ENCODE assay signal across 18 cellular contexts in the genomic region with DNA sequence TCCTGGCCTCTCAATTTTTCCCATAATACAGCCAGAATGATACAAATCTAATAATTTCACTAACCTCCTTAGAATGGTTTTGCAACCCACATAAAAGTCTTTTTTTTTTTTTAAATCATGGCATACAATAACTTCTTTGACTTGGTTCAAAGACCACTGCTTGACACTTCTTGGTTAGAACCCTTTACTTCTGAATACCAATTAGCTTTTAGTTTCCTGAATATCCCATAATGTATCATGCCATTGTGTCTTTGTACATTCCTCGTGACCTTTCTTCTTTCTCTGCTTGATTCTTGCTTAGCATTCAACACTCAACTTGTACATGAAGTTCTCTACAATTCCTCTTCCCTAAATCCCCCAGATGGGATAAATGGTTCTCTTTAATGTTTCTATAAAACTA. TPM values are rescaled to one million over a fixed set of nuclear protein-coding genes. Genes with fewer than 3 reads are reported as not detected.
DNase-seq lines count a peak whose midpoint lies in the region; ATAC-seq, FAIRE-seq and TF ChIP-seq lines count a peak whose summit lies in the region.
"Had no signal": no experiment of that assay in that cellular context is flagged by ENCODE, and none has a peak within 500 bp of the region (broad histone marks: within the 10 kb centered on the region; RNA-seq: fewer than 3 reads in every experiment).

No MANE protein-coding gene starts in this region.

- DNase-seq in A549 (ENCODE audit: low read depth in 1 of 2, low spot score in 1 of 2) (no peak), MV-4-11 (lab: John Stamatoyannopoulos, UW) (no peak)
- DNase-seq in CD4-positive, alpha-beta T cell: no peak
- no peak for DNase-seq in central memory CD8-positive, alpha-beta T cell (ENCODE audit: low spot score in 2 of 2)
- DNase-seq in stimulated activated effector memory CD8-positive, alpha-beta T cell treated with anti-CD3 and anti-CD28 coated beads, Interleukin-12 subunit alpha, Interleukin-12 subunit beta, amount 100 ng/mL, for 72 hours (ENCODE audit: low spot score in 2 of 2): no peak
- DNase-seq: AML-193; CD4-positive, CD25-positive, alpha-beta regulatory T cell; COR-L47; DMS153; DMS79 treated with DMSO at 0.1 percent for 48 hours; EL; H7 had no signal

- peaks cover 64% of the 10 kb centered on the region for H3K4me1 Mint-ChIP-seq in CD4-positive, alpha-beta T cell (ENCODE audit: low read depth)
- H3K4me1 Mint-ChIP-seq in central memory CD8-positive, alpha-beta T cell: peaks cover 46% of the 10 kb centered on the region
- H3K4me1 Mint-ChIP-seq in stimulated activated effector memory CD8-positive, alpha-beta T cell treated with anti-CD3 and anti-CD28 coated beads, Interleukin-12 subunit alpha, Interleukin-12 subunit beta, amount 100 ng/mL, for 72 hours: peaks cover 34% of the 10 kb centered on the region
- H3K4me1 Mint-ChIP-seq: GM23338 had no signal

- no peak overlapping the region for H3K4me2 ChIP-seq in A549
- H3K4me2 ChIP-seq: BLaER1, GM23338 had no signal

- no peak overlapping the region for H3K4me3 ChIP-seq in A549
- H3K4me3 ChIP-seq: BLaER1, GM23338 had no signal

- H3K27me3 ChIP-seq in CD4-positive, alpha-beta T cell (ENCODE audit: control insufficient read depth, insufficient read depth, low read length): no peaks in the 10 kb centered on the region
- H3K27me3 ChIP-seq: BLaER1 had no signal

- H3K27ac ChIP-seq in A549: no peak overlapping the region
- H3K27ac ChIP-seq in CD4-positive, alpha-beta T cell (ENCODE audit: low read depth, low read length): no peak overlapping the region
- H3K27ac ChIP-seq: BLaER1 had no signal

- no peak for TF ChIP-seq CTCF in A549 (IDR thresholded peaks at IDR 0.05)
- no peak for TF ChIP-seq CTCF in CD4-positive, alpha-beta T cell (IDR thresholded peaks at IDR 0.05)

- H3K27ac Mint-ChIP-seq in CD4-positive, alpha-beta T cell: peak overlapping the region; percentile 62
- H3K27ac Mint-ChIP-seq in central memory CD8-positive, alpha-beta T cell (ENCODE audit: low read depth): peak overlapping the region; percentile 14
- H3K27ac Mint-ChIP-seq in stimulated activated effector memory CD8-positive, alpha-beta T cell treated with anti-CD3 and anti-CD28 coated beads, Interleukin-12 subunit alpha, Interleukin-12 subunit beta, amount 100 ng/mL, for 72 hours: peak overlapping the region; percentile 56
- H3K27ac Mint-ChIP-seq: GM23338 had no signal

- no peaks in the 10 kb centered on the region for H3K4me1 ChIP-seq in A549
- H3K4me1 ChIP-seq: BLaER1 had no signal

- peak; percentile 7 for FAIRE-seq in A549 (lab: Jason Lieb, UNC)
- FAIRE-seq: D721Med, GM12892 had no signal

- peaks cover 87% of the 10 kb centered on the region for H3K36me3 Mint-ChIP-seq in CD4-positive, alpha-beta T cell (ENCODE audit: low read depth)
- peaks cover 36% of the 10 kb centered on the region for H3K36me3 Mint-ChIP-seq in central memory CD8-positive, alpha-beta T cell (ENCODE audit: insufficient read depth)
- peaks cover 76% of the 10 kb centered on the region for H3K36me3 Mint-ChIP-seq in stimulated activated effector memory CD8-positive, alpha-beta T cell treated with anti-CD3 and anti-CD28 coated beads, Interleukin-12 subunit alpha, Interleukin-12 subunit beta, amount 100 ng/mL, for 72 hours

- ATAC-seq in A549 (no peak), HG02938 (IDR thresholded peaks at IDR 0.05; ENCODE audit: unreplicated experiment) (no peak)
- no peak for ATAC-seq in CD4-positive, alpha-beta T cell (ENCODE audit: poor library complexity)
- ATAC-seq in central memory CD8-positive, alpha-beta T cell (replicated peaks; ENCODE audit: extremely low read depth, poor library complexity, severe bottlenecking): no peak
- ATAC-seq in stimulated activated effector memory CD8-positive, alpha-beta T cell treated with anti-CD3 and anti-CD28 coated beads, Interleukin-12 subunit alpha, Interleukin-12 subunit beta, amount 100 ng/mL, for 72 hours: no peak
- ATAC-seq: GM23338 had no signal

- peaks cover 2% of the 10 kb centered on the region for H3K9me3 Mint-ChIP-seq in CD4-positive, alpha-beta T cell
- H3K9me3 Mint-ChIP-seq in central memory CD8-positive, alpha-beta T cell: no peaks in the 10 kb centered on the region
- peaks cover 5% of the 10 kb centered on the region for H3K9me3 Mint-ChIP-seq in stimulated activated effector memory CD8-positive, alpha-beta T cell treated with anti-CD3 and anti-CD28 coated beads, Interleukin-12 subunit alpha, Interleukin-12 subunit beta, amount 100 ng/mL, for 72 hours

- POLR2A ChIA-PET in A549 (lab: Yijun Ruan, JAX): no interaction called here
- POLR2A ChIA-PET in CD4-positive, alpha-beta T cell (lab: Charles Lee): interaction anchor here (1.0 kb wide), 1 partner anchor 20 kb away, joined by 3 read pairs; a partner anchor contains a TSS

- no peak for TF ChIP-seq EP300 in A549 (IDR thresholded peaks at IDR 0.05)

- no peak overlapping the region for H3K4me3 Mint-ChIP-seq in CD4-positive, alpha-beta T cell
- H3K4me3 Mint-ChIP-seq in central memory CD8-positive, alpha-beta T cell: no peak overlapping the region
- no peak overlapping the region for H3K4me3 Mint-ChIP-seq in stimulated activated effector memory CD8-positive, alpha-beta T cell treated with anti-CD3 and anti-CD28 coated beads, Interleukin-12 subunit alpha, Interleukin-12 subunit beta, amount 100 ng/mL, for 72 hours
- H3K4me3 Mint-ChIP-seq: GM23338 had no signal

- WGBS in A549 (ENCODE audit: missing lambda C conversion rate): 95% methylated on average over 1 of the region's 1 CpG

- no peaks in the 10 kb centered on the region for H3K27me3 Mint-ChIP-seq in CD4-positive, alpha-beta T cell
- H3K27me3 Mint-ChIP-seq in central memory CD8-positive, alpha-beta T cell: no peaks in the 10 kb centered on the region
- H3K27me3 Mint-ChIP-seq: CD4-positive, CD25-positive, alpha-beta regulatory T cell; IgD-negative memory B cell had no signal

- H3K9me3 ChIP-seq in A549: no peaks in the 10 kb centered on the region
- no peaks in the 10 kb centered on the region for H3K9me3 ChIP-seq in CD4-positive, alpha-beta T cell (ENCODE audit: control insufficient read depth, low read length)

- intact Hi-C loops in CD4-positive, alpha-beta T cell (cut with DNase I, micrococcal nuclease): no loop called here

- CTCF ChIA-PET in A549 (lab: Yijun Ruan, JAX): interaction anchor here (1.0 kb wide), 1 partner anchor 29 kb away, joined by 3 read pairs; no protein-coding TSS in a partner anchor
- CTCF ChIA-PET in CD4-positive, alpha-beta T cell (lab: Charles Lee): no interaction called here

- no peak for TF ChIP-seq RAD21 in A549 (conservative IDR thresholded peaks at IDR 0.05 in 1 of 2, IDR thresholded peaks at IDR 0.05 in 1 of 2)

- no peak for TF ChIP-seq POLR2A in A549 (IDR thresholded peaks at IDR 0.05; ENCODE audit: low read length)

TF ChIP-seq in A549, 52 proteins besides CTCF, POLR2A, EP300 and RAD21 (continues in another document):
- TF ChIP-seq KDM1A (IDR thresholded peaks at IDR 0.05; ENCODE audit: low read depth): no peak
- no peak for TF ChIP-seq NPAS2 (CRISPR knock-in tag; IDR thresholded peaks at IDR 0.05; ENCODE audit: borderline replicate concordance)
- no peak for TF ChIP-seq CHD2 (IDR thresholded peaks at IDR 0.05; ENCODE audit: low read length, partially characterized antibody)
- no peak for TF ChIP-seq HOXB13 (CRISPR knock-in tag; IDR thresholded peaks at IDR 0.05; ENCODE audit: low read depth)
- no peak for TF ChIP-seq FOXS1 (CRISPR knock-in tag; IDR thresholded peaks at IDR 0.05)
- TF ChIP-seq SREBF2 (IDR thresholded peaks at IDR 0.05): no peak
- TF ChIP-seq SMC3 (IDR thresholded peaks at IDR 0.05): no peak
- no peak for TF ChIP-seq KDM5A (IDR thresholded peaks at IDR 0.05)
- TF ChIP-seq RFX5 (IDR thresholded peaks at IDR 0.05): no peak
- TF ChIP-seq TFCP2L1 (CRISPR knock-in tag; IDR thresholded peaks at IDR 0.05): no peak
- no peak for TF ChIP-seq CBX8 (IDR thresholded peaks at IDR 0.05)
- no peak for TF ChIP-seq BHLHE40 (IDR thresholded peaks at IDR 0.05; ENCODE audit: low read depth, low read length)
- TF ChIP-seq HDAC2 (IDR thresholded peaks at IDR 0.05): no peak
- no peak for TF ChIP-seq CBX2 (IDR thresholded peaks at IDR 0.05; ENCODE audit: borderline replicate concordance, low read depth)

RNA-seq across cellular contexts. Expression of a gene that starts 19.3 kb away (rescaled TPM):
- polyA plus RNA-seq in A549 (2011; rRNA removed): 8.3 and 10.0 TPM in 2 replicates
- 1.7 and 1.8 TPM in 2 replicates for polyA plus RNA-seq in A549 (2012; cell fraction: cytosol; rRNA removed)
- polyA plus RNA-seq in A549 (2012; cell fraction: nucleus; rRNA removed): 1.5 and 3.2 TPM in 2 replicates
- 3.1 to 3.4 TPM (median 3.4 TPM) in 3 replicates for polyA plus RNA-seq in A549 (2017; fragmentation: RNase III; extraction: RNeasy Plus Mini Kit Qiagen cat#74134 plus additional on column Dnase treatment)
- 18.7 and 19.9 TPM in 2 replicates for polyA minus RNA-seq in A549 (2011; rRNA and poly(A)+ RNA removed)
- 10 to 100 TPM; 49.3 to 49.7 TPM for total RNA-seq in CD4-positive, alpha-beta T cell

RNA-seq across cellular contexts. Expression of a gene that starts 19.6 kb away (rescaled TPM):
- polyA plus RNA-seq in A549 (2011; rRNA removed) (17.6 and 18.9 TPM in 2 replicates), A549 (2017; fragmentation: RNase III; extraction: RNeasy Plus Mini Kit Qiagen cat#74134 plus additional on column Dnase treatment) (6.7 to 8.4 TPM (median 7.6 TPM) in 3 replicates)
- polyA plus RNA-seq in A549 (2012; cell fraction: cytosol; rRNA removed): 2.6 and 2.7 TPM in 2 replicates
- 2.4 TPM in 2 replicates for polyA plus RNA-seq in A549 (2012; cell fraction: nucleus; rRNA removed)
- polyA minus RNA-seq in A549 (2011; rRNA and poly(A)+ RNA removed): 23.1 and 25.1 TPM in 2 replicates
- 10 to 100 TPM; 13.2 to 17.8 TPM for total RNA-seq in CD4-positive, alpha-beta T cell
